In the genomic region with DNA sequence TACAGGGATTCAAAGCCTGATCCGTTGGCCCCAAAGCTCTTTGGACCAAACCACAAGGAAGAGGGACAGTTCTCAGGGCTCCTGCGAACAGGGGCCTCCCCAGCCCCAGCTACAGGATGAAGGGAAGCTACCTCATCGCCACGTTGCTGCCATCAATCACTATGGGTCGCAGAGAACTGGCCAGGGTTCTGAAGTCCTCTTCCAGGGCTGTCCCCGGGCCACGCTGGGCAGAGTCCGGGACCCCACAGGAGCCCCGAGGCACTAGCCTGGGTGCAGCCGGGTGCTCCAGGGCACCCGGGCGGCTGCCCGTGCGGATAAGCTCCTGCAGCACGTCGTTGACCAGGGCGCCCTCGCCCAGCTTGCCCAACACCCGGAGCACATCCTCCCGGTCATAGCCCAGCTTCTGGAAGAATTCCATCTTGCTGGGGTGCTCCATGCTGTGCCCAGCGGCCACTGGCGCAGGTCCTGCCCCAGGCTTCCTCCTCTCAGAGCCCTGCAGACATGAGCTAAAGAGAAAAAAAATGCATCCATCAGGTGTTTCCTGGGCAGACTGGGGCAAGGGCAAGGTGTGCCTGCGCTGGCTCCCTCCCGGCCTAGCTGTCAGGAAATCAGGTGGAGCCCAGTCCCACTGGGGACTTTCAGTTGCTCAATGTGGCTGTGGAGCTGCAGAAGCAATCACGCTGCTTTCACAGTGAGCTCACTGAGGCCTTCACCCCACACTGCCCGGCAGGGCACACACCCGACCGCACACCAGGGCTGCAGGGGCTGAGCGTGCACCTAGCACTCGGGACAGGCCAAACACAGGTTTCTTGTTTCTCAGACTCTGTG, we compare ENCODE assay signal across 16 cellular contexts. TPM values are rescaled to one million over a fixed set of nuclear protein-coding genes. Genes with fewer than 3 reads are reported as not detected.
DNase-seq lines count a peak whose midpoint lies in the region; ATAC-seq, FAIRE-seq and TF ChIP-seq lines count a peak whose summit lies in the region.
"Had no signal": no experiment of that assay in that cellular context is flagged by ENCODE, and none has a peak within 500 bp of the region (broad histone marks: within the 10 kb centered on the region; RNA-seq: fewer than 3 reads in every experiment).

No MANE protein-coding gene starts in this region.

- H3K36me3 Mint-ChIP-seq in activated naive CD8-positive, alpha-beta T cell treated with anti-CD3 and anti-CD28 coated beads, Interleukin-2, amount 50 U/mL, for 24 hours (ENCODE audit: low read depth): peaks cover 14% of the 10 kb centered on the region
- no peaks in the 10 kb centered on the region for H3K36me3 Mint-ChIP-seq in glutamatergic neuron (ENCODE audit: unreplicated experiment)

- BruUV-seq in K562 (replicated peaks; lab: Mats Ljungman, UMichigan): no TSS peak

- no peak for FAIRE-seq in K562 (lab: Jason Lieb, UNC)
- FAIRE-seq: HTR-8/SVneo, keratinocyte had no signal

- H3K27me3 ChIP-seq in K562 (ENCODE audit: control insufficient read depth in 2 of 2, insufficient read depth in 2 of 2, low read length in 2 of 2): peaks cover 64 to 81% of the 10 kb centered on the region in 2 experiments
- H3K27me3 ChIP-seq: adrenal gland, BE2C, upper lobe of left lung had no signal

- H3K9me3 ChIP-seq in K562 (replicated peaks; ENCODE audit: control insufficient read depth, insufficient read depth, low read depth, low read length): no peaks in the 10 kb centered on the region
- H3K9me3 ChIP-seq: adrenal gland, BE2C, upper lobe of left lung had no signal

- in situ Hi-C loops in K562 (cut with MboI): no loop called here

- H3K27ac ChIP-seq in K562 (ENCODE audit: extremely low read depth, low read depth, low read length): no peak overlapping the region
- H3K27ac ChIP-seq: adrenal gland, upper lobe of left lung had no signal

- no peaks in the 10 kb centered on the region for H3K27me3 Mint-ChIP-seq in activated naive CD8-positive, alpha-beta T cell treated with anti-CD3 and anti-CD28 coated beads, Interleukin-2, amount 50 U/mL, for 24 hours
- H3K27me3 Mint-ChIP-seq in glutamatergic neuron (ENCODE audit: unreplicated experiment): no peaks in the 10 kb centered on the region
- H3K27me3 Mint-ChIP-seq: naive thymus-derived CD4-positive, alpha-beta T cell had no signal

- under 1% methylated on average over 30 of the region's 30 CpGs for WGBS in K562 (ENCODE audit: insufficient coverage, low coverage, missing lambda C conversion rate)

- no peak for TF ChIP-seq POLR2A in K562 (conservative IDR thresholded peaks at IDR 0.05)

- no peak for TF ChIP-seq EP300 in K562 (IDR thresholded peaks at IDR 0.05; ENCODE audit: low read length)

- no peaks in the 10 kb centered on the region for H3K9me1 ChIP-seq in K562 (ENCODE audit: control insufficient read depth, insufficient read depth, low read length)

- H3K4me2 ChIP-seq in K562 (ENCODE audit: insufficient read depth, low read length): no peak overlapping the region

- no peak for TF ChIP-seq RAD21 in K562 (CRISPR knock-in tag; conservative IDR thresholded peaks at IDR 0.05 in 1 of 2, IDR thresholded peaks at IDR 0.05 in 1 of 2)

- TF ChIP-seq CTCF in K562 (IDR thresholded peaks at IDR 0.05 in 2 of 3, conservative IDR thresholded peaks at IDR 0.05 in 1 of 3; ENCODE audit: insufficient read depth in 2 of 3, low read depth in 1 of 3, low read length in 3 of 3) (no peak), glutamatergic neuron (IDR thresholded peaks at IDR 0.05; ENCODE audit: partially characterized antibody, unreplicated experiment) (no peak)

- H3K4me1 Mint-ChIP-seq in activated naive CD8-positive, alpha-beta T cell treated with anti-CD3 and anti-CD28 coated beads, Interleukin-2, amount 50 U/mL, for 24 hours: peaks cover 65% of the 10 kb centered on the region
- no peaks in the 10 kb centered on the region for H3K4me1 Mint-ChIP-seq in glutamatergic neuron (ENCODE audit: low read depth, unreplicated experiment)

- peaks cover 7% of the 10 kb centered on the region; the same call in 1 of the 2 replicates for H4K20me1 ChIP-seq in K562 (replicated peaks; ENCODE audit: control insufficient read depth, insufficient read depth, low read length)

- ATAC-seq in GM18520 (IDR thresholded peaks at IDR 0.05; ENCODE audit: unreplicated experiment) (peak; percentile 25), HG03025 (IDR thresholded peaks at IDR 0.05; ENCODE audit: low FRiP score, unreplicated experiment) (peak; percentile 37), K562 (peak; percentile 33; the same call in 1 of the 3 replicates), GM21515 (IDR thresholded peaks at IDR 0.05; ENCODE audit: unreplicated experiment) (no peak)
- no peak for ATAC-seq in activated naive CD8-positive, alpha-beta T cell treated with anti-CD3 and anti-CD28 coated beads, Interleukin-2, amount 50 U/mL, for 24 hours
- ATAC-seq: activated CD8-positive, alpha-beta T cell treated with anti-CD3 and anti-CD28 coated beads, Interleukin-2, amount 10 ng/mL, durations not matched to agents 7 days and 5 days had no signal

- peak; percentile 4 for DNase-seq in AG20443 (ENCODE audit: low spot score)
- no peak for DNase-seq in K562 (ENCODE audit: extremely low read depth in 1 of 4, low spot score in 3 of 4)
- no peak for DNase-seq in activated naive CD8-positive, alpha-beta T cell treated with anti-CD3 and anti-CD28 coated beads, Interleukin-2, amount 50 U/mL, for 24 hours
- no peak for DNase-seq in glutamatergic neuron
- no peak for DNase-seq in NCI-H1417 (lab: John Stamatoyannopoulos, UW)
- DNase-seq: activated CD8-positive, alpha-beta T cell treated with anti-CD3 and anti-CD28 coated beads, Interleukin-2, amount 10 ng/mL, durations not matched to agents 7 days and 5 days; adrenal gland; BE2C; naive thymus-derived CD4-positive, alpha-beta T cell; NCI-H1694 had no signal

- peaks cover 0 to 7% of the 10 kb centered on the region in 2 experiments; a peak in 1 of 5 replicates for H3K4me1 ChIP-seq in K562 (replicated peaks in 1 of 2; ENCODE audit: control insufficient read depth in 2 of 2, insufficient read depth in 2 of 2, low read length in 2 of 2)
- H3K4me1 ChIP-seq: adrenal gland, BE2C had no signal

- CTCF ChIA-PET in K562 (lab: Yijun Ruan, JAX; ENCODE audit: low intra/inter-chr PET ratio): no interaction called here

- H3K36me3 ChIP-seq in K562 (ENCODE audit: control insufficient read depth, insufficient read depth, low read length): no peaks in the 10 kb centered on the region
- H3K36me3 ChIP-seq: adrenal gland, BE2C, upper lobe of left lung had no signal

- intact Hi-C loops in K562 (cut with micrococcal nuclease): no loop called here

- H3K4me3 Mint-ChIP-seq in activated naive CD8-positive, alpha-beta T cell treated with anti-CD3 and anti-CD28 coated beads, Interleukin-2, amount 50 U/mL, for 24 hours: no peak overlapping the region
- H3K4me3 Mint-ChIP-seq in glutamatergic neuron (ENCODE audit: unreplicated experiment): no peak overlapping the region
- H3K4me3 Mint-ChIP-seq: activated CD8-positive, alpha-beta T cell treated with anti-CD3 and anti-CD28 coated beads, Interleukin-2, amount 10 ng/mL, durations not matched to agents 7 days and 5 days had no signal

- H3K4me3 ChIP-seq in K562: no peak overlapping the region
- H3K4me3 ChIP-seq: adrenal gland, upper lobe of left lung had no signal

- H3K9ac ChIP-seq in K562 (ENCODE audit: insufficient read depth in 1 of 2, low read depth in 2 of 2, low read length in 2 of 2): no peak overlapping the region; a peak in 1 of 4 replicates

- H3K27ac Mint-ChIP-seq in activated naive CD8-positive, alpha-beta T cell treated with anti-CD3 and anti-CD28 coated beads, Interleukin-2, amount 50 U/mL, for 24 hours: no peak overlapping the region
- H3K27ac Mint-ChIP-seq in glutamatergic neuron (ENCODE audit: unreplicated experiment): no peak overlapping the region
- H3K27ac Mint-ChIP-seq: activated CD8-positive, alpha-beta T cell treated with anti-CD3 and anti-CD28 coated beads, Interleukin-2, amount 10 ng/mL, durations not matched to agents 7 days and 5 days had no signal

- no peaks in the 10 kb centered on the region for H3K9me3 Mint-ChIP-seq in activated naive CD8-positive, alpha-beta T cell treated with anti-CD3 and anti-CD28 coated beads, Interleukin-2, amount 50 U/mL, for 24 hours
- H3K9me3 Mint-ChIP-seq in glutamatergic neuron (ENCODE audit: unreplicated experiment): no peaks in the 10 kb centered on the region

- POLR2A ChIA-PET in K562 (lab: Yijun Ruan, JAX): interaction anchor here (0.8 to 2.7 kb wide), 3 partner anchors 12 to 21 kb away, joined by 3 to 10 read pairs (median 5); no protein-coding TSS in a partner anchor

- H2AFZ ChIP-seq in K562 (ENCODE audit: low read depth, low read length): no peak overlapping the region

- H3K79me2 ChIP-seq in K562 (ENCODE audit: control insufficient read depth, insufficient read depth, low read length): no peaks in the 10 kb centered on the region

RNA-seq across cellular contexts. Expression of a gene that starts 10.5 kb away (rescaled TPM):
- total RNA-seq in K562 (2011; cell fraction: chromatin; rRNA removed; ENCODE audit: low replicate concordance): 0.32 and 0.51 TPM in 2 replicates
- under 0.01 TPM in 1 of 2 replicates, not detected in the other for total RNA-seq in K562 (2011; cell fraction: nucleolus; rRNA removed)
- total RNA-seq in K562 (2011; cell fraction: nucleoplasm; rRNA removed): 0.15 TPM in 1 of 2 replicates, not detected in the other
- total RNA-seq in K562 (2014; rRNA removed): not detected in 2 replicates
- total RNA-seq in K562 (2014; rRNA removed; fragmentation: Illumina TruSeq; extraction: Trizol): 0.04 TPM in 1 of 2 replicates, not detected in the other
- total RNA-seq in K562 (2015; rRNA removed; fragmentation: Illumina TruSeq; extraction: Trizol): 0.04 and 0.19 TPM in 2 replicates
- 0.20 and 0.27 TPM in 2 replicates for total RNA-seq in K562 (2021)
- polyA plus RNA-seq in K562 (2011; rRNA removed): 0.06 TPM in 1 of 2 replicates, not detected in the other
- 0.04 and 0.25 TPM in 2 replicates for polyA plus RNA-seq in K562 (2011; cell fraction: cytosol; rRNA removed)
- polyA plus RNA-seq in K562 (2011; cell fraction: nucleus; rRNA removed): 0.14 and 0.28 TPM in 2 replicates
- polyA plus RNA-seq in K562 (2012): 0.05 and 0.07 TPM in 2 replicates
- 0.12 and 0.22 TPM in 2 replicates for polyA plus RNA-seq in K562 (2014; fragmentation: Illumina TruSeq; extraction: Trizol)
- not detected for polyA plus RNA-seq in K562 (2014; fragmentation: Nextera tagmentation; extraction: Ambion mirVana)
- 0.04 and 0.05 TPM in 2 replicates for polyA plus RNA-seq in K562 (2014; rRNA removed)
- polyA minus RNA-seq in K562 (2011; rRNA and poly(A)+ RNA removed): 0.03 TPM in 1 of 2 replicates, not detected in the other
- not detected in 2 replicates for polyA minus RNA-seq in K562 (2011; cell fraction: cytosol; rRNA and poly(A)+ RNA removed)
- polyA minus RNA-seq in K562 (2011; cell fraction: nucleus; rRNA and poly(A)+ RNA removed): 0.13 and 0.22 TPM in 2 replicates
- total RNA-seq in glutamatergic neuron (ENCODE audit: unreplicated experiment): 48.7 TPM

Comparison
In these comparisons a context has a peak if more than half of its experiments do, and no peak if none do; other contexts are left out.
1. ATAC-seq: peak in GM18520 (single experiment), HG03025 (single experiment) and K562 (single experiment); none in activated naive CD8-positive, alpha-beta T cell treated with anti-CD3 and anti-CD28 coated beads, Interleukin-2, amount 50 U/mL, for 24 hours (single experiment) and GM21515 (single experiment).
2. RNA of a gene that starts 10.5 kb away (total RNA-seq): 48.7 TPM in glutamatergic neuron (single experiment); under 0.01 to 0.51 TPM in K562; every median in the first group is over 10 times any median in the second.